8 cellular contexts compared by ENCODE assay signal in genomic region chr11:64240467-64241174, GRCh38. TPM values are rescaled to one million over a fixed set of nuclear protein-coding genes. Genes with fewer than 3 reads are reported as not detected.
DNase-seq lines count a peak whose midpoint lies in the region; ATAC-seq and TF ChIP-seq lines count a peak whose summit lies in the region.

FKBP2 (plus strand) TSS chr11:64241095; CDS start chr11:64242388, 1,293 bp downstream.

- H3K4me3 ChIP-seq in CD4-positive, CD25-positive, alpha-beta regulatory T cell (ENCODE audit: low read depth, low read length): peak within 1 kb of the TSS; percentile 59
- H3K4me3 ChIP-seq in lower leg skin (ENCODE audit: low read depth, poor library complexity, severe bottlenecking): peak within 1 kb of the TSS; percentile 59

- H3K4me1 ChIP-seq in CD4-positive, CD25-positive, alpha-beta regulatory T cell (ENCODE audit: control insufficient read depth, insufficient read depth, low read length, poor library complexity, severe bottlenecking): peaks cover 42% of the 10 kb centered on the region

- WGBS in lower leg skin, 2 donors: 1% methylated on average over 47 to 49 of the region's 52 CpGs

- H3K4me1 Mint-ChIP-seq in CD4-positive, CD25-positive, alpha-beta regulatory T cell: peaks cover 0 to 49% (median 19%) of the 10 kb centered on the region in 4 donors
- peaks cover 37% of the 10 kb centered on the region for H3K4me1 Mint-ChIP-seq in activated CD4-positive, alpha-beta memory T cell treated with anti-CD3 and anti-CD28 coated beads for 36 hours (ENCODE audit: low read depth)

- peak in 1 of 2 donors; percentile 72 for TF ChIP-seq POLR2A in lower leg skin (IDR thresholded peaks at IDR 0.05)

- CTCF ChIA-PET in activated CD4-positive, alpha-beta memory T cell treated with anti-CD3 and anti-CD28 coated beads for 36 hours (lab: Charles Lee): interaction anchor here (0.9 to 3.7 kb wide), 7 partner anchors 10 to 64 kb away, joined by 3 to 19 read pairs (median 5); partner anchors contain the start of genes CATSPERZ, ESRRA, GPR137 and NUDT22

- intact Hi-C loops in activated CD4-positive, alpha-beta memory T cell treated with anti-CD3 and anti-CD28 coated beads for 36 hours (cut with micrococcal nuclease): loop anchor here (1.0 to 10.0 kb wide), 9 partner anchors 10 to 874 kb away; partner anchors contain the start of genes BAD, DNAJC4, ESRRA and GPR137
- intact Hi-C loops in lower leg skin (cut with DNase I; ENCODE audit: low total_unique reads): no loop called here

- no peaks in the 10 kb centered on the region for H3K9me3 ChIP-seq in CD4-positive, CD25-positive, alpha-beta regulatory T cell (ENCODE audit: control insufficient read depth in 2 of 2, low read length in 2 of 2)

- H3K27ac Mint-ChIP-seq in CD4-positive, CD25-positive, alpha-beta regulatory T cell: peak within 1 kb of the TSS; percentile 93 to 99 (median 98)
- H3K27ac Mint-ChIP-seq in activated CD4-positive, alpha-beta memory T cell treated with anti-CD3 and anti-CD28 coated beads for 36 hours: peak within 1 kb of the TSS; percentile 98

- H3K36me3 Mint-ChIP-seq in CD4-positive, CD25-positive, alpha-beta regulatory T cell: no peaks in the 10 kb centered on the region
- peaks cover 18% of the 10 kb centered on the region for H3K36me3 Mint-ChIP-seq in activated CD4-positive, alpha-beta memory T cell treated with anti-CD3 and anti-CD28 coated beads for 36 hours

- peak within 1 kb of the TSS; percentile 100 for H3K27ac ChIP-seq in CD4-positive, CD25-positive, alpha-beta regulatory T cell (ENCODE audit: insufficient read depth, low read length, poor library complexity, severe bottlenecking)

- H3K9me3 Mint-ChIP-seq in CD4-positive, CD25-positive, alpha-beta regulatory T cell: no peaks in the 10 kb centered on the region
- no peaks in the 10 kb centered on the region for H3K9me3 Mint-ChIP-seq in activated CD4-positive, alpha-beta memory T cell treated with anti-CD3 and anti-CD28 coated beads for 36 hours

- POLR2A ChIA-PET in activated CD4-positive, alpha-beta memory T cell treated with anti-CD3 and anti-CD28 coated beads for 36 hours (lab: Charles Lee): interaction anchor here (0.6 to 4.3 kb wide), 14 partner anchors 8 to 100 kb away, joined by 3 to 14 read pairs (median 4); partner anchors contain the start of genes BAD, NUDT22, PRDX5 and STIP1

- H3K27me3 Mint-ChIP-seq in CD4-positive, CD25-positive, alpha-beta regulatory T cell: no peaks in the 10 kb centered on the region
- no peaks in the 10 kb centered on the region for H3K27me3 Mint-ChIP-seq in activated CD4-positive, alpha-beta memory T cell treated with anti-CD3 and anti-CD28 coated beads for 36 hours

- no peaks in the 10 kb centered on the region for H3K27me3 ChIP-seq in CD4-positive, CD25-positive, alpha-beta regulatory T cell (ENCODE audit: control insufficient read depth, insufficient read depth, low read length)

- H3K4me3 Mint-ChIP-seq in CD4-positive, CD25-positive, alpha-beta regulatory T cell: peak within 1 kb of the TSS; percentile 87 to 98 (median 94)
- peak within 1 kb of the TSS; percentile 89 for H3K4me3 Mint-ChIP-seq in activated CD4-positive, alpha-beta memory T cell treated with anti-CD3 and anti-CD28 coated beads for 36 hours

- DNase-seq in CD4-positive, CD25-positive, alpha-beta regulatory T cell: peak; percentile 97 to 99 (median 98)
- DNase-seq in NCI-H82 (lab: John Stamatoyannopoulos, UW) (peak; percentile 96), dermis microvascular lymphatic vessel endothelial cell (ENCODE audit: low read depth in 2 of 2) (peak; percentile 91 to 97), lower leg skin (ENCODE audit: low spot score in 2 of 2) (peak; percentile 96 to 99)
- peak; percentile 98 for DNase-seq in activated CD4-positive, alpha-beta memory T cell treated with anti-CD3 and anti-CD28 coated beads for 36 hours
- peak; percentile 97 for DNase-seq in stimulated activated CD4-positive, alpha-beta T cell treated with anti-CD3 and anti-CD28 coated beads, Interleukin-4, amount 100 ng/mL, for 48 hours (ENCODE audit: low read depth in 2 of 2)

- H3K36me3 ChIP-seq in CD4-positive, CD25-positive, alpha-beta regulatory T cell (ENCODE audit: control insufficient read depth, insufficient read depth, low read length): peaks cover 4% of the 10 kb centered on the region

- peak in 1 of 3 donors; percentile 11 for TF ChIP-seq CTCF in lower leg skin (IDR thresholded peaks at IDR 0.05)

- peak; percentile 64 to 66 for ATAC-seq in CD4-positive, CD25-positive, alpha-beta regulatory T cell (ENCODE audit: low read depth in 2 of 2)
- peak; percentile 44 for ATAC-seq in GM19438 (IDR thresholded peaks at IDR 0.05; ENCODE audit: low read depth, unreplicated experiment)
- ATAC-seq in HG03571 (IDR thresholded peaks at IDR 0.05; ENCODE audit: unreplicated experiment): peak; percentile 44

RNA-seq across cellular contexts. Expression of gene FKBP2, which starts in this region (rescaled TPM):
- total RNA-seq in CD4-positive, CD25-positive, alpha-beta regulatory T cell: 21.1 TPM
- polyA plus RNA-seq in CD4-positive, CD25-positive, alpha-beta regulatory T cell: 10 to 100 TPM; 36.8 to 47.8 (median 43.2) TPM
- 10 to 100 TPM; 28.7 to 34.9 TPM for total RNA-seq in activated CD4-positive, alpha-beta memory T cell treated with anti-CD3 and anti-CD28 coated beads for 36 hours
- total RNA-seq in dermis microvascular lymphatic vessel endothelial cell: 51.3 and 69.7 TPM in 2 replicates
- total RNA-seq in lower leg skin: 10 to 100 TPM; 47.7 to 70.3 (median 56.4) TPM

Comparison
In these comparisons a context has a peak if more than half of its experiments do, and no peak if none do; other contexts are left out.
1. Peak in every context shown above with its lines: DNase-seq, ATAC-seq, H3K4me3 ChIP-seq and H3K27ac ChIP-seq.